ENCODE assay signal across 8 cellular contexts in genomic region chr19:57192064-57192395, GRCh38. TPM values are rescaled to one million over a fixed set of nuclear protein-coding genes. Genes with fewer than 3 reads are reported as not detected.
DNase-seq lines count a peak whose midpoint lies in the region; ATAC-seq and TF ChIP-seq lines count a peak whose summit lies in the region.

No MANE protein-coding gene starts in this region.

- no peak for TF ChIP-seq CTCF in OCI-LY3 (IDR thresholded peaks at IDR 0.05; ENCODE audit: low read depth, low read length)
- TF ChIP-seq CTCF in epithelial cell of proximal tubule (conservative IDR thresholded peaks at IDR 0.05; ENCODE audit: low read depth, low read length): no peak
- no peak for TF ChIP-seq CTCF in neutrophil (IDR thresholded peaks at IDR 0.05)

- H2AFZ ChIP-seq in OCI-LY3 (ENCODE audit: low read depth, low read length): no peak overlapping the region

- H3K79me2 ChIP-seq in OCI-LY3 (ENCODE audit: low read length): peaks cover 32% of the 10 kb centered on the region

- H3K27ac ChIP-seq in OCI-LY3 (ENCODE audit: low read length) (peak overlapping the region; percentile 57; the same call in 1 of the 2 replicates), neutrophil (peak overlapping the region; percentile 88)

- no peaks in the 10 kb centered on the region for H3K27me3 ChIP-seq in OCI-LY3 (ENCODE audit: low read depth, low read length)
- no peaks in the 10 kb centered on the region for H3K27me3 ChIP-seq in neutrophil

- peak overlapping the region; percentile 87 for H3K9ac ChIP-seq in OCI-LY3 (ENCODE audit: low read length)

- H3K9me3 ChIP-seq in OCI-LY3 (ENCODE audit: insufficient read depth, low read length) (peaks cover 21% of the 10 kb centered on the region; the same call in 1 of the 2 replicates), neutrophil (peaks cover 10% of the 10 kb centered on the region)

- peak overlapping the region; percentile 89 for H3K4me3 ChIP-seq in GM08714 (ENCODE audit: low read length)
- H3K4me3 ChIP-seq in OCI-LY3 (ENCODE audit: low read length): peak overlapping the region; percentile 95
- H3K4me3 ChIP-seq in epithelial cell of proximal tubule (ENCODE audit: low read depth, low read length): peak overlapping the region; percentile 96
- H3K4me3 ChIP-seq in neutrophil (ENCODE audit: low read depth in 1 of 2, low read length in 1 of 2): peak overlapping the region; percentile 88 to 95

- peaks cover 16% of the 10 kb centered on the region; the same call in 1 of the 2 replicates for H4K20me1 ChIP-seq in OCI-LY3 (ENCODE audit: insufficient read depth, low read length)

- peak overlapping the region; percentile 83 for H3K4me2 ChIP-seq in OCI-LY3 (ENCODE audit: low read length)

- H3K36me3 ChIP-seq in OCI-LY3 (replicated peaks; ENCODE audit: low read depth, low read length) (peaks cover 38% of the 10 kb centered on the region), neutrophil (peaks cover 41% of the 10 kb centered on the region)

- H3K4me1 ChIP-seq in OCI-LY3 (ENCODE audit: low read length) (peaks cover 20% of the 10 kb centered on the region), neutrophil (ENCODE audit: control insufficient read depth in 1 of 2, insufficient read depth in 1 of 2, low read depth in 1 of 2, low read length in 1 of 2) (peaks cover 18 to 21% of the 10 kb centered on the region in 2 experiments)

- no peak for DNase-seq in epithelial cell of proximal tubule (ENCODE audit: low read depth)
- DNase-seq in HuH-7 (ENCODE audit: low spot score): no peak
- no peak for DNase-seq in NCI-H1436 treated with DMSO at 0.1 percent for 48 hours (lab: John Stamatoyannopoulos, UW)

- ATAC-seq in GM19023 (IDR thresholded peaks at IDR 0.05; ENCODE audit: unreplicated experiment) (no peak), GM21390 (IDR thresholded peaks at IDR 0.05; ENCODE audit: unreplicated experiment) (no peak)

RNA-seq across cellular contexts. Expression of gene ZNF264, which starts 0.7 kb away (rescaled TPM):
- 9.6 and 9.8 TPM in 2 replicates for total RNA-seq in epithelial cell of proximal tubule

RNA-seq across cellular contexts. Expression of gene DUXA, which starts 24.7 kb away (rescaled TPM):
- total RNA-seq in epithelial cell of proximal tubule: not detected in 2 replicates

RNA-seq across cellular contexts. Expression of gene AURKC, which starts 38.8 kb away (rescaled TPM):
- total RNA-seq in epithelial cell of proximal tubule: 1.2 and 2.7 TPM in 2 replicates

RNA-seq across cellular contexts. Expression of gene ZIM3, which starts 47.0 kb away (rescaled TPM):
- total RNA-seq in epithelial cell of proximal tubule: not detected in 2 replicates

RNA-seq across cellular contexts. Expression of gene ZNF805, which starts 48.4 kb away (rescaled TPM):
- 4.3 and 7.8 TPM in 2 replicates for total RNA-seq in epithelial cell of proximal tubule
